ENCODE assay signal across 20 cellular contexts in genomic region chr20:13251556-13251955, GRCh38.
"Had no signal": no experiment of that assay in that cellular context is flagged by ENCODE, and none has a peak within 500 bp of the region (broad histone marks: within the 10 kb centered on the region; RNA-seq: fewer than 3 reads in every experiment).

No MANE protein-coding gene starts in this region.

- ATAC-seq: activated naive CD4-positive, alpha-beta T cell treated with anti-CD3 and anti-CD28 coated beads, Interleukin-2, amount 50 U/mL, for 72 hours; esophagus mucosa; left ventricle myocardium superior; stimulated activated memory B cell treated with anti-CD40 and anti-IgM and Interleukin-4, amounts not matched to agents 10 μg/mL and 1 μg/mL and 100 μg/mL, for 72 hours had no signal

- H3K4me1 ChIP-seq: neural progenitor cell, psoas muscle had no signal

- H3K27me3 Mint-ChIP-seq: central memory CD8-positive, alpha-beta T cell; stimulated activated memory B cell treated with anti-CD40 and anti-IgM and Interleukin-4, amounts not matched to agents 10 μg/mL and 1 μg/mL and 100 μg/mL, for 72 hours had no signal

- H3K36me3 Mint-ChIP-seq: neural progenitor cell; stimulated activated memory B cell treated with anti-CD40 and anti-IgM and Interleukin-4, amounts not matched to agents 10 μg/mL and 1 μg/mL and 100 μg/mL, for 72 hours had no signal

- H3K4me3 ChIP-seq: coronary artery, neural progenitor cell, psoas muscle, spleen, thyroid gland had no signal

- H3K4me3 Mint-ChIP-seq: activated T-helper 1 cell treated with anti-CD3 and anti-CD28 coated beads, Interleukin-12 subunit alpha, Interleukin-12 subunit beta, Interleukin-2, Interleukin-4 antibody, amounts not matched to agents 30 ng/mL and 10 ng/mL and 1 ng/mL, durations not matched to agents 14 hours and 24 hours and 36 hours; central memory CD8-positive, alpha-beta T cell; immature natural killer cell; neural progenitor cell; stimulated activated memory B cell treated with anti-CD40 and anti-IgM and Interleukin-4, amounts not matched to agents 10 μg/mL and 1 μg/mL and 100 μg/mL, for 72 hours had no signal

- H3K27me3 ChIP-seq: brain microvascular endothelial cell, neural progenitor cell, spleen, thyroid gland had no signal

- H3K36me3 ChIP-seq: brain microvascular endothelial cell, neural progenitor cell, spleen, thyroid gland, WERI-Rb-1 had no signal

- H3K9me3 Mint-ChIP-seq: central memory CD8-positive, alpha-beta T cell; immature natural killer cell; stimulated activated memory B cell treated with anti-CD40 and anti-IgM and Interleukin-4, amounts not matched to agents 10 μg/mL and 1 μg/mL and 100 μg/mL, for 72 hours had no signal

- H3K27ac ChIP-seq: brain microvascular endothelial cell, neural progenitor cell, psoas muscle, spleen, WERI-Rb-1 had no signal

- H3K9me3 ChIP-seq: psoas muscle, spleen, thyroid gland had no signal

- DNase-seq: activated CD4-positive, alpha-beta T cell treated with anti-CD3 and anti-CD28 coated beads, Interleukin-2, amount 50 U/mL, for 4 hours; activated gamma-delta T cell treated with Interleukin-2 at 50 U/mL for 16 hours; anterior cingulate cortex; brain microvascular endothelial cell; immature natural killer cell; kidney glomerular epithelial cell; left ventricle myocardium superior; psoas muscle; spleen; stimulated activated CD4-positive, alpha-beta T cell treated with anti-CD3 and anti-CD28 coated beads, Interleukin-4, amount 100 ng/mL, for 4 hours; T-helper 2 cell; thyroid gland; WERI-Rb-1 had no signal

- H3K27ac Mint-ChIP-seq: activated naive CD4-positive, alpha-beta T cell treated with anti-CD3 and anti-CD28 coated beads, Interleukin-2, amount 50 U/mL, for 72 hours; activated T-helper 1 cell treated with anti-CD3 and anti-CD28 coated beads, Interleukin-12 subunit alpha, Interleukin-12 subunit beta, Interleukin-2, Interleukin-4 antibody, amounts not matched to agents 30 ng/mL and 10 ng/mL and 1 ng/mL, durations not matched to agents 14 hours and 24 hours and 36 hours; immature natural killer cell; neural progenitor cell; stimulated activated memory B cell treated with anti-CD40 and anti-IgM and Interleukin-4, amounts not matched to agents 10 μg/mL and 1 μg/mL and 100 μg/mL, for 72 hours had no signal
